10 cellular contexts compared by ENCODE assay signal in genomic region chr15:44541282-44541958, GRCh38. TPM values are rescaled to one million over a fixed set of nuclear protein-coding genes. Genes with fewer than 3 reads are reported as not detected.
A peak's percentile ranks its signal among the peaks of the same experiment; 100 is the strongest.
DNase-seq lines count a peak whose midpoint lies in the region; ATAC-seq and TF ChIP-seq lines count a peak whose summit lies in the region.
"Had no signal": no experiment of that assay in that cellular context is flagged by ENCODE, and none has a peak within 500 bp of the region (broad histone marks: within the 10 kb centered on the region; RNA-seq: fewer than 3 reads in every experiment).

No MANE protein-coding gene starts in this region.

- no peaks in the 10 kb centered on the region for H3K9me3 ChIP-seq in ascending aorta
- H3K9me3 ChIP-seq: mucosa of descending colon had no signal

- H3K27me3 ChIP-seq in ACC112 (ENCODE audit: insufficient read depth, low read length) (no peaks in the 10 kb centered on the region), ascending aorta (no peaks in the 10 kb centered on the region)
- H3K27me3 ChIP-seq: cardiac muscle cell had no signal

- H3K79me2 ChIP-seq in ACC112 (ENCODE audit: control insufficient read depth, insufficient read depth, low read length, unreplicated experiment): peaks cover 80% of the 10 kb centered on the region

- ATAC-seq in HG02852 (IDR thresholded peaks at IDR 0.05; ENCODE audit: unreplicated experiment): no peak
- ATAC-seq: mucosa of descending colon had no signal

- peak overlapping the region; percentile 28 for H3K4me3 ChIP-seq in ACC112 (ENCODE audit: low read depth, low read length)
- no peak overlapping the region for H3K4me3 ChIP-seq in ascending aorta
- H3K4me3 ChIP-seq: cardiac muscle cell, mucosa of descending colon had no signal

- no peak overlapping the region for H2AFZ ChIP-seq in ACC112 (ENCODE audit: low read length, unreplicated experiment)

- H3K4me1 ChIP-seq in ACC112 (ENCODE audit: control insufficient read depth, insufficient read depth, low read length, unreplicated experiment): peaks cover 45% of the 10 kb centered on the region
- peaks cover 10 to 41% of the 10 kb centered on the region in 2 donors for H3K4me1 ChIP-seq in ascending aorta

- no peak for TF ChIP-seq CTCF in ascending aorta (IDR thresholded peaks at IDR 0.05)

- DNase-seq in HCEC 1CT: peak; percentile 75
- no peak for DNase-seq in ascending aorta (ENCODE audit: low spot score in 2 of 2)
- peak; percentile 92 for DNase-seq in iris pigment epithelial cell (ENCODE audit: low read depth)
- no peak for DNase-seq in NCI-H446 treated with DMSO at 0.1 percent for 48 hours (lab: John Stamatoyannopoulos, UW)
- DNase-seq in activated CD4-positive, CD25-positive, alpha-beta regulatory T cell (lab: John Stamatoyannopoulos, UW): no peak
- DNase-seq in NCI-H748 (lab: John Stamatoyannopoulos, UW; ENCODE audit: unreplicated experiment): no peak
- DNase-seq: mucosa of descending colon had no signal

- intact Hi-C loops in ascending aorta (cut with DNase I): no loop called here

- H3K27ac ChIP-seq in ACC112 (ENCODE audit: low read depth, low read length): peak overlapping the region; percentile 34
- H3K27ac ChIP-seq in ascending aorta: peak overlapping the region; percentile 15 to 62

- H3K36me3 ChIP-seq in ACC112 (ENCODE audit: insufficient read depth, low read length) (peaks cover 15% of the 10 kb centered on the region), ascending aorta (peaks cover 4 to 12% of the 10 kb centered on the region in 2 donors)

RNA-seq across cellular contexts. Expression of gene EIF3J, which starts 4.5 kb away (rescaled TPM):
- 22.8 TPM for total RNA-seq in ascending aorta

Comparison
In these comparisons a context has a peak if more than half of its experiments do, and no peak if none do; other contexts are left out.
1. DNase-seq: peak in HCEC 1CT (single experiment) and iris pigment epithelial cell (single experiment); none in ascending aorta (0 of 2), NCI-H446 treated with DMSO at 0.1 percent for 48 hours (single experiment), activated CD4-positive, CD25-positive, alpha-beta regulatory T cell (0 of 4) and NCI-H748 (single experiment).